ENCODE assay signal across 9 cellular contexts in genomic region chr17:1627219-1627986, GRCh38. TPM values are rescaled to one million over a fixed set of nuclear protein-coding genes. Genes with fewer than 3 reads are reported as not detected.
DNase-seq lines count a peak whose midpoint lies in the region; ATAC-seq, FAIRE-seq and TF ChIP-seq lines count a peak whose summit lies in the region.
"Had no signal": no experiment of that assay in that cellular context is flagged by ENCODE, and none has a peak within 500 bp of the region (broad histone marks: within the 10 kb centered on the region; RNA-seq: fewer than 3 reads in every experiment).

No MANE protein-coding gene starts in this region.

- peaks cover 9% of the 10 kb centered on the region for H3K27me3 Mint-ChIP-seq in brain

- no peaks in the 10 kb centered on the region for H3K9me3 ChIP-seq in Loucy (ENCODE audit: insufficient read depth, low read depth, low read length)
- no peaks in the 10 kb centered on the region for H3K9me3 ChIP-seq in HepG2 (ENCODE audit: low read length)
- no peaks in the 10 kb centered on the region for H3K9me3 ChIP-seq in thyroid gland

- H3K9me2 ChIP-seq in Loucy (replicated peaks; ENCODE audit: low read depth, low read length): no peaks in the 10 kb centered on the region

- H3F3A ChIP-seq in Loucy (ENCODE audit: low read depth): peaks cover 3% of the 10 kb centered on the region; the same call in 1 of the 2 replicates

- BruUV-seq in HepG2 (replicated peaks; lab: Mats Ljungman, UMichigan): no TSS peak

- DNase-seq in GM06990 (ENCODE audit: extremely low read depth, insufficient read length): peak; percentile 66
- DNase-seq in HepG2 (ENCODE audit: low spot score): no peak
- peak; percentile 29 to 34 for DNase-seq in thyroid gland
- DNase-seq in activated gamma-delta T cell (lab: John Stamatoyannopoulos, UW): no peak

- H3K4me1 Mint-ChIP-seq in brain: peaks cover 32% of the 10 kb centered on the region

- peaks cover 30% of the 10 kb centered on the region for H3K36me3 Mint-ChIP-seq in brain

- TF ChIP-seq CTCF in GM06990 (IDR thresholded peaks at IDR 0.05; ENCODE audit: insufficient read depth, low read length, poor library complexity, severe bottlenecking) (no peak), Loucy (conservative IDR thresholded peaks at IDR 0.05; ENCODE audit: low read length) (no peak), brain (conservative IDR thresholded peaks at IDR 0.05) (no peak), HepG2 (CRISPR knock-in tag; IDR thresholded peaks at IDR 0.05) (no peak), thyroid gland (IDR thresholded peaks at IDR 0.05) (no peak)

- H3K4me2 ChIP-seq in Loucy (ENCODE audit: low read depth, low read length, poor library complexity, severe bottlenecking) (peak overlapping the region; percentile 86), HepG2 (ENCODE audit: low read depth, low read length) (peak overlapping the region; percentile 99)

- H3K36me3 ChIP-seq in GM06990 (ENCODE audit: control insufficient read depth, insufficient read depth, low read length) (peaks cover 4% of the 10 kb centered on the region), Loucy (ENCODE audit: insufficient read depth, low read length) (no peaks in the 10 kb centered on the region), HepG2 (replicated peaks in 1 of 2; ENCODE audit: control insufficient read depth in 1 of 2, insufficient read depth in 2 of 2, low read length in 2 of 2) (peaks cover 0 to 2% of the 10 kb centered on the region in 2 experiments; a peak in 1 of 5 replicates), thyroid gland (no peaks in the 10 kb centered on the region)

- peak overlapping the region; percentile 81 to 95 (median 90) for H3K27ac Mint-ChIP-seq in brain

- TF ChIP-seq EP300 in HepG2 (IDR thresholded peaks at IDR 0.05; ENCODE audit: low read depth in 2 of 2, low read length in 2 of 2): no peak
- no peak for TF ChIP-seq EP300 in HepG2 (CRISPR knock-in tag; IDR thresholded peaks at IDR 0.05; ENCODE audit: borderline replicate concordance)

- H3K27me3 ChIP-seq in GM06990 (replicated peaks; ENCODE audit: control insufficient read depth, insufficient read depth, low read length) (no peaks in the 10 kb centered on the region), Loucy (ENCODE audit: insufficient read depth, low read length, poor library complexity, severe bottlenecking) (no peaks in the 10 kb centered on the region), HepG2 (ENCODE audit: control insufficient read depth in 1 of 2, insufficient read depth in 2 of 2, low read length in 2 of 2) (peaks cover 0 to 2% of the 10 kb centered on the region in 2 experiments; a peak in 1 of 5 replicates), thyroid gland (no peaks in the 10 kb centered on the region)

- H3K4me1 ChIP-seq in Loucy (ENCODE audit: insufficient read depth, low read length, poor library complexity, severe bottlenecking) (peaks cover 40% of the 10 kb centered on the region), HepG2 (ENCODE audit: insufficient read depth, low read length) (peaks cover 40% of the 10 kb centered on the region), thyroid gland (peaks cover 15 to 29% of the 10 kb centered on the region in 2 donors)

- no peak for FAIRE-seq in HepG2 (lab: Jason Lieb, UNC)

- TF ChIP-seq POLR2A in HepG2 (IDR thresholded peaks at IDR 0.05; ENCODE audit: insufficient read depth in 1 of 2, low read depth in 2 of 2, low read length in 2 of 2): no peak
- no peak for TF ChIP-seq POLR2A in thyroid gland (IDR thresholded peaks at IDR 0.05)

- peaks cover 0 to 6% (median 0%) of the 10 kb centered on the region in 5 experiments for H3K9me3 Mint-ChIP-seq in brain

- H3K4me3 Mint-ChIP-seq in brain: peak overlapping the region; percentile 82 to 89 (median 85)

- H3K9ac ChIP-seq in Loucy (ENCODE audit: low read depth, low read length, poor library complexity, severe bottlenecking) (peak overlapping the region; percentile 80), HepG2 (ENCODE audit: insufficient read depth, low read depth, low read length) (peak overlapping the region; percentile 69)

- no peak overlapping the region for H3K27ac ChIP-seq in HepG2 (ENCODE audit: extremely low read length, insufficient read depth, low read length)
- peak overlapping the region; percentile 86 to 96 (median 95) for H3K27ac ChIP-seq in thyroid gland
- H3K27ac ChIP-seq: SK-N-MC had no signal

- CTCF ChIA-PET in HepG2 (lab: Yijun Ruan, JAX; ENCODE audit: low intra/inter-chr PET ratio, low total read pairs): no interaction called here

- H3K4me3 ChIP-seq in GM06990 (replicated peaks; ENCODE audit: low read depth, low read length) (peak overlapping the region; percentile 84), Loucy (ENCODE audit: low read length, poor library complexity, severe bottlenecking) (peak overlapping the region; percentile 98), HepG2 (replicated peaks in 1 of 3; ENCODE audit: insufficient read depth in 1 of 3, low read depth in 2 of 3, low read length in 3 of 3) (peak overlapping the region; percentile 62 to 93 (median 90); a peak in 5 of 6 replicates), thyroid gland (replicated peaks in 1 of 3) (peak overlapping the region; percentile 67 to 78 (median 75))

- intact Hi-C loops in HepG2 (cut with micrococcal nuclease; ENCODE audit: unreplicated experiment): no loop called here
- intact Hi-C loops in thyroid gland (cut with DNase I): no loop called here

- H3K79me2 ChIP-seq in Loucy (ENCODE audit: insufficient read depth, low read length) (peaks cover 44% of the 10 kb centered on the region; the same call in 1 of the 2 replicates), HepG2 (ENCODE audit: insufficient read depth, low read length) (no peaks in the 10 kb centered on the region)

- peak; percentile 7; the same call in 1 of the 2 replicates for TF ChIP-seq RAD21 in HepG2 (CRISPR knock-in tag; IDR thresholded peaks at IDR 0.05)

- in situ Hi-C loops in HepG2 (cut with HindIII; ENCODE audit: extremely low pct_ligation_motif_present, low pct_unique_long_range_greater_than_20kb): loop anchor here (5.0 kb wide), 1 partner anchor 50 kb away; no protein-coding TSS in a partner anchor

- POLR2A ChIA-PET in HepG2 (lab: Yijun Ruan, JAX): interaction anchor here (0.6 to 3.2 kb wide), 11 partner anchors 9 to 183 kb away, joined by 3 to 27 read pairs (median 4); partner anchors contain the start of genes INPP5K and RILP

- H4K20me1 ChIP-seq in Loucy (ENCODE audit: insufficient read depth, low read length, poor library complexity, severe bottlenecking) (no peaks in the 10 kb centered on the region), HepG2 (ENCODE audit: insufficient read depth, low read length) (no peaks in the 10 kb centered on the region)

- ATAC-seq in HepG2 (peak; percentile 26), HG03025 (IDR thresholded peaks at IDR 0.05; ENCODE audit: low FRiP score, unreplicated experiment) (no peak), GM21825 (IDR thresholded peaks at IDR 0.05; ENCODE audit: unreplicated experiment) (no peak)

- 0% methylated on average over 2 of the region's 39 CpGs for WGBS in HepG2 (ENCODE audit: low lambda C conversion rate)
- 38 to 72% methylated on average over 6 to 15 of the region's 39 CpGs for WGBS in thyroid gland, 2 donors

- H2AFZ ChIP-seq in Loucy (ENCODE audit: low read length) (peak overlapping the region; percentile 58), HepG2 (ENCODE audit: low read length) (no peak overlapping the region)

RNA-seq across cellular contexts. Expression of gene SLC43A2, which starts 1.2 kb away (rescaled TPM):
- 22.1 TPM for polyA plus RNA-seq in brain (ENCODE audit: insufficient read depth, low read depth, low replicate concordance)
- 3.3 and 7.3 TPM in 2 replicates for total RNA-seq in HepG2 (2016; rRNA removed; fragmentation: Illumina TruSeq; extraction: Trizol)
- total RNA-seq in HepG2 (2016; cell fraction: cytosol; rRNA removed; fragmentation: Illumina TruSeq; extraction: Trizol; ENCODE audit: low read depth): 0.97 and 1.3 TPM in 2 replicates
- 2.0 and 8.1 TPM in 2 replicates for total RNA-seq in HepG2 (2016; cell fraction: insoluble cytoplasmic fraction; rRNA removed; fragmentation: Illumina TruSeq; extraction: Trizol)
- 4.2 and 4.8 TPM in 2 replicates for total RNA-seq in HepG2 (2016; cell fraction: membrane; rRNA removed; fragmentation: Illumina TruSeq; extraction: Trizol)
- total RNA-seq in HepG2 (2016; cell fraction: nucleus; rRNA removed; fragmentation: Illumina TruSeq; extraction: Trizol): 6.5 and 9.2 TPM in 2 replicates
- polyA plus RNA-seq in HepG2 (2011; rRNA removed): 20.0 and 26.7 TPM in 2 replicates
- 24.6 and 32.6 TPM in 2 replicates for polyA plus RNA-seq in HepG2 (2011; cell fraction: cytosol; rRNA removed)
- polyA plus RNA-seq in HepG2 (2011; cell fraction: nucleus; rRNA removed): 23.0 and 27.0 TPM in 2 replicates
- 23.6 and 32.7 TPM in 2 replicates for polyA plus RNA-seq in HepG2 (2012)
- 1.1 and 1.6 TPM in 2 replicates for polyA plus RNA-seq in HepG2 (2016; cell fraction: cytosol; fragmentation: Illumina TruSeq; extraction: Trizol; ENCODE audit: low read depth)
- polyA plus RNA-seq in HepG2 (2016; cell fraction: insoluble cytoplasmic fraction; fragmentation: Illumina TruSeq; extraction: Trizol; ENCODE audit: low read depth): 3.0 and 4.3 TPM in 2 replicates
- 2.7 and 2.9 TPM in 2 replicates for polyA plus RNA-seq in HepG2 (2016; cell fraction: membrane; fragmentation: Illumina TruSeq; extraction: Trizol; ENCODE audit: low read depth)
- polyA plus RNA-seq in HepG2 (2016; cell fraction: nucleus; fragmentation: Illumina TruSeq; extraction: Trizol; ENCODE audit: insufficient read depth, low read depth): 12.1 and 13.4 TPM in 2 replicates
- polyA minus RNA-seq in HepG2 (2011; rRNA and poly(A)+ RNA removed; ENCODE audit: low replicate concordance): 35.9 and 121 TPM in 2 replicates
- 22.7 and 26.1 TPM in 2 replicates for polyA minus RNA-seq in HepG2 (2011; cell fraction: cytosol; rRNA and poly(A)+ RNA removed)
- polyA minus RNA-seq in HepG2 (2011; cell fraction: nucleus; rRNA and poly(A)+ RNA removed): 18.9 and 19.1 TPM in 2 replicates
- total RNA-seq in thyroid gland: 10 to 100 TPM; 17.5 to 28.2 (median 23.9) TPM

RNA-seq across cellular contexts. Expression of gene SCARF1, which starts 18.1 kb away (rescaled TPM):
- 2.6 TPM for polyA plus RNA-seq in brain (ENCODE audit: insufficient read depth, low read depth, low replicate concordance)
- total RNA-seq in HepG2 (2016; rRNA removed; fragmentation: Illumina TruSeq; extraction: Trizol): 0.24 TPM in 1 of 2 replicates, not detected in the other
- total RNA-seq in HepG2 (2016; cell fraction: cytosol; rRNA removed; fragmentation: Illumina TruSeq; extraction: Trizol; ENCODE audit: low read depth): 0.09 TPM in 1 of 2 replicates, not detected in the other
- total RNA-seq in HepG2 (2016; cell fraction: insoluble cytoplasmic fraction; rRNA removed; fragmentation: Illumina TruSeq; extraction: Trizol): 0.04 TPM in 1 of 2 replicates, not detected in the other
- total RNA-seq in HepG2 (2016; cell fraction: membrane; rRNA removed; fragmentation: Illumina TruSeq; extraction: Trizol): 0.07 and 0.09 TPM in 2 replicates
- 0.16 and 0.34 TPM in 2 replicates for total RNA-seq in HepG2 (2016; cell fraction: nucleus; rRNA removed; fragmentation: Illumina TruSeq; extraction: Trizol)
- polyA plus RNA-seq in HepG2 (2011; rRNA removed): 0.71 and 0.72 TPM in 2 replicates
- 0.17 and 0.25 TPM in 2 replicates for polyA plus RNA-seq in HepG2 (2011; cell fraction: cytosol; rRNA removed)
- 7.1 and 9.1 TPM in 2 replicates for polyA plus RNA-seq in HepG2 (2011; cell fraction: nucleus; rRNA removed)
- 0.39 and 0.59 TPM in 2 replicates for polyA plus RNA-seq in HepG2 (2012)
- polyA plus RNA-seq in HepG2 (2016; cell fraction: cytosol; fragmentation: Illumina TruSeq; extraction: Trizol; ENCODE audit: low read depth): not detected in 2 replicates
- polyA plus RNA-seq in HepG2 (2016; cell fraction: insoluble cytoplasmic fraction; fragmentation: Illumina TruSeq; extraction: Trizol; ENCODE audit: low read depth): not detected in 2 replicates
- polyA plus RNA-seq in HepG2 (2016; cell fraction: membrane; fragmentation: Illumina TruSeq; extraction: Trizol; ENCODE audit: low read depth): not detected in 2 replicates
- 0.44 and 0.51 TPM in 2 replicates for polyA plus RNA-seq in HepG2 (2016; cell fraction: nucleus; fragmentation: Illumina TruSeq; extraction: Trizol; ENCODE audit: insufficient read depth, low read depth)
- 0.23 and 0.68 TPM in 2 replicates for polyA minus RNA-seq in HepG2 (2011; rRNA and poly(A)+ RNA removed; ENCODE audit: low replicate concordance)
- polyA minus RNA-seq in HepG2 (2011; cell fraction: cytosol; rRNA and poly(A)+ RNA removed): not detected in 2 replicates
- 0.99 and 1.5 TPM in 2 replicates for polyA minus RNA-seq in HepG2 (2011; cell fraction: nucleus; rRNA and poly(A)+ RNA removed)
- 10 to 100 TPM; 31.6 to 52.0 (median 35.5) TPM for total RNA-seq in thyroid gland

RNA-seq across cellular contexts. Expression of gene RILP, which starts 22.3 kb away (rescaled TPM):
- polyA plus RNA-seq in brain (ENCODE audit: insufficient read depth, low read depth, low replicate concordance) (9.7 TPM), HepG2 (2011; rRNA removed) (8.1 and 9.4 TPM in 2 replicates)
- total RNA-seq in HepG2 (2016; rRNA removed; fragmentation: Illumina TruSeq; extraction: Trizol) (4.7 and 6.6 TPM in 2 replicates), thyroid gland (100 to 1,000 TPM in 3 of 4 donors, 10 to 100 TPM in 1; 67.5 to 140 (median 124) TPM)
- total RNA-seq in HepG2 (2016; cell fraction: cytosol; rRNA removed; fragmentation: Illumina TruSeq; extraction: Trizol; ENCODE audit: low read depth): 19.7 and 24.4 TPM in 2 replicates
- 5.0 and 7.1 TPM in 2 replicates for total RNA-seq in HepG2 (2016; cell fraction: insoluble cytoplasmic fraction; rRNA removed; fragmentation: Illumina TruSeq; extraction: Trizol)
- 13.1 and 14.3 TPM in 2 replicates for total RNA-seq in HepG2 (2016; cell fraction: membrane; rRNA removed; fragmentation: Illumina TruSeq; extraction: Trizol)
- 3.3 and 3.9 TPM in 2 replicates for total RNA-seq in HepG2 (2016; cell fraction: nucleus; rRNA removed; fragmentation: Illumina TruSeq; extraction: Trizol)
- 4.3 and 6.7 TPM in 2 replicates for polyA plus RNA-seq in HepG2 (2011; cell fraction: cytosol; rRNA removed)
- 19.2 and 23.3 TPM in 2 replicates for polyA plus RNA-seq in HepG2 (2011; cell fraction: nucleus; rRNA removed)
- polyA plus RNA-seq in HepG2 (2012): 4.5 and 5.2 TPM in 2 replicates
- 24.9 and 29.6 TPM in 2 replicates for polyA plus RNA-seq in HepG2 (2016; cell fraction: cytosol; fragmentation: Illumina TruSeq; extraction: Trizol; ENCODE audit: low read depth)
- polyA plus RNA-seq in HepG2 (2016; cell fraction: insoluble cytoplasmic fraction; fragmentation: Illumina TruSeq; extraction: Trizol; ENCODE audit: low read depth): 3.9 and 6.6 TPM in 2 replicates
- 12.1 and 14.0 TPM in 2 replicates for polyA plus RNA-seq in HepG2 (2016; cell fraction: membrane; fragmentation: Illumina TruSeq; extraction: Trizol; ENCODE audit: low read depth)
- polyA plus RNA-seq in HepG2 (2016; cell fraction: nucleus; fragmentation: Illumina TruSeq; extraction: Trizol; ENCODE audit: insufficient read depth, low read depth): 6.7 and 7.6 TPM in 2 replicates
- polyA minus RNA-seq in HepG2 (2011; rRNA and poly(A)+ RNA removed; ENCODE audit: low replicate concordance): 5.6 and 7.3 TPM in 2 replicates
- 5.0 TPM in 2 replicates for polyA minus RNA-seq in HepG2 (2011; cell fraction: cytosol; rRNA and poly(A)+ RNA removed)
- 6.0 and 9.0 TPM in 2 replicates for polyA minus RNA-seq in HepG2 (2011; cell fraction: nucleus; rRNA and poly(A)+ RNA removed)

RNA-seq across cellular contexts. Expression of gene PRPF8, which starts 57.3 kb away (rescaled TPM):
- polyA plus RNA-seq in brain (ENCODE audit: insufficient read depth, low read depth, low replicate concordance) (418 TPM), HepG2 (2011; rRNA removed) (179 and 195 TPM in 2 replicates)
- total RNA-seq in HepG2 (2016; rRNA removed; fragmentation: Illumina TruSeq; extraction: Trizol) (112 and 318 TPM in 2 replicates), thyroid gland (100 to 1,000 TPM; 181 to 256 (median 242) TPM)
- total RNA-seq in HepG2 (2016; cell fraction: cytosol; rRNA removed; fragmentation: Illumina TruSeq; extraction: Trizol; ENCODE audit: low read depth): 27.9 and 29.6 TPM in 2 replicates
- 104 and 284 TPM in 2 replicates for total RNA-seq in HepG2 (2016; cell fraction: insoluble cytoplasmic fraction; rRNA removed; fragmentation: Illumina TruSeq; extraction: Trizol)
- total RNA-seq in HepG2 (2016; cell fraction: membrane; rRNA removed; fragmentation: Illumina TruSeq; extraction: Trizol): 59.5 and 61.6 TPM in 2 replicates
- 124 and 135 TPM in 2 replicates for total RNA-seq in HepG2 (2016; cell fraction: nucleus; rRNA removed; fragmentation: Illumina TruSeq; extraction: Trizol)
- 79.1 and 90.7 TPM in 2 replicates for polyA plus RNA-seq in HepG2 (2011; cell fraction: cytosol; rRNA removed)
- 265 and 296 TPM in 2 replicates for polyA plus RNA-seq in HepG2 (2011; cell fraction: nucleus; rRNA removed)
- 129 and 145 TPM in 2 replicates for polyA plus RNA-seq in HepG2 (2012)
- 15.0 and 17.7 TPM in 2 replicates for polyA plus RNA-seq in HepG2 (2016; cell fraction: cytosol; fragmentation: Illumina TruSeq; extraction: Trizol; ENCODE audit: low read depth)
- polyA plus RNA-seq in HepG2 (2016; cell fraction: insoluble cytoplasmic fraction; fragmentation: Illumina TruSeq; extraction: Trizol; ENCODE audit: low read depth): 300 and 377 TPM in 2 replicates
- 37.4 and 39.7 TPM in 2 replicates for polyA plus RNA-seq in HepG2 (2016; cell fraction: membrane; fragmentation: Illumina TruSeq; extraction: Trizol; ENCODE audit: low read depth)
- polyA plus RNA-seq in HepG2 (2016; cell fraction: nucleus; fragmentation: Illumina TruSeq; extraction: Trizol; ENCODE audit: insufficient read depth, low read depth): 245 and 257 TPM in 2 replicates
- polyA minus RNA-seq in HepG2 (2011; rRNA and poly(A)+ RNA removed; ENCODE audit: low replicate concordance): 401 and 410 TPM in 2 replicates
- polyA minus RNA-seq in HepG2 (2011; cell fraction: cytosol; rRNA and poly(A)+ RNA removed): 275 and 377 TPM in 2 replicates
- 189 and 229 TPM in 2 replicates for polyA minus RNA-seq in HepG2 (2011; cell fraction: nucleus; rRNA and poly(A)+ RNA removed)

Comparison
In these comparisons a context has a peak if more than half of its experiments do, and no peak if none do; other contexts are left out.
1. DNase-seq: peak in GM06990 (single experiment) and thyroid gland (2 of 2); none in HepG2 (single experiment) and activated gamma-delta T cell (single experiment).
2. RNA of gene SCARF1, which starts 18.1 kb away (total RNA-seq): 31.6 to 52.0 TPM in thyroid gland; 0.04 to 0.34 TPM in HepG2; every median in the first group is over 10 times any median in the second.
3. Peak in every context shown above with its lines, with median percentiles within 50 percentile points of each other: H3K4me3 ChIP-seq.